16 cellular contexts compared by ENCODE assay signal in genomic region chr18:12254820-12255511, GRCh38. TPM values are rescaled to one million over a fixed set of nuclear protein-coding genes. Genes with fewer than 3 reads are reported as not detected.
DNase-seq lines count a peak whose midpoint lies in the region; ATAC-seq, FAIRE-seq and TF ChIP-seq lines count a peak whose summit lies in the region.
"Had no signal": no experiment of that assay in that cellular context is flagged by ENCODE, and none has a peak within 500 bp of the region (broad histone marks: within the 10 kb centered on the region; RNA-seq: fewer than 3 reads in every experiment).

No MANE protein-coding gene starts in this region.

- TF ChIP-seq POLR2A in H1 (IDR thresholded peaks at IDR 0.05; ENCODE audit: control extremely low read depth in 1 of 2, low read depth in 2 of 2, low read length in 2 of 2) (no peak), spleen (IDR thresholded peaks at IDR 0.05) (no peak)

- H3K4ac ChIP-seq in H1 (replicated peaks; ENCODE audit: insufficient read length, low read depth, low read length) (no peak overlapping the region), mesendoderm (ENCODE audit: low read depth, low read length) (no peak overlapping the region)

- no peak for FAIRE-seq in H1 (lab: Jason Lieb, UNC)

- no peak for ATAC-seq in GM19351 (IDR thresholded peaks at IDR 0.05; ENCODE audit: unreplicated experiment)
- ATAC-seq: natural killer cell had no signal

- H3K23me2 ChIP-seq in H1 (ENCODE audit: low read depth, low read length) = peaks cover 18% of the 10 kb centered on the region; the same call in 1 of the 2 replicates

- H3K4me1 ChIP-seq in HUES64 (ENCODE audit: insufficient read depth, low read length) (peaks cover 14% of the 10 kb centered on the region), H1 (replicated peaks in 1 of 4; ENCODE audit: control insufficient read depth in 3 of 4, insufficient read depth in 4 of 4, low read length in 3 of 4) (peaks cover 2 to 11% (median 6%) of the 10 kb centered on the region in 4 experiments), mesendoderm (ENCODE audit: control insufficient read depth, low read depth, low read length) (peaks cover 4% of the 10 kb centered on the region), spleen (peaks cover 9 to 38% (median 29%) of the 10 kb centered on the region in 6 donors)

- H3K9ac ChIP-seq in HUES64 (ENCODE audit: low read depth, low read length) = no peak overlapping the region; the same call in 1 of the 2 replicates
- H3K9ac ChIP-seq in H1 (replicated peaks in 1 of 4; ENCODE audit: extremely low read depth in 1 of 4, low read depth in 3 of 4, low read length in 3 of 4) = no peak overlapping the region
- no peak overlapping the region for H3K9ac ChIP-seq in mesendoderm (ENCODE audit: low read length)

- H3K4me3 ChIP-seq in HUES64 (ENCODE audit: low read length) (peak overlapping the region; percentile 56), H1 (ENCODE audit: extremely low read depth in 1 of 4, insufficient read depth in 2 of 4, low read depth in 3 of 4, low read length in 4 of 4) (peak overlapping the region; percentile 39 to 67 (median 46)), mesendoderm (ENCODE audit: low read length) (no peak overlapping the region), spleen (no peak overlapping the region)
- H3K4me3 ChIP-seq: lung had no signal

- H3K18ac ChIP-seq in H1 (ENCODE audit: extremely low read depth, low read length) (no peak overlapping the region), mesendoderm (ENCODE audit: low read length) (no peak overlapping the region)

- no peaks in the 10 kb centered on the region for H3K36me3 ChIP-seq in HUES64 (ENCODE audit: insufficient read depth, low read length)
- no peaks in the 10 kb centered on the region for H3K36me3 ChIP-seq in H1 (ENCODE audit: control insufficient read depth in 2 of 4, insufficient read depth in 4 of 4, low read length in 3 of 4)
- H3K36me3 ChIP-seq in mesendoderm (ENCODE audit: control insufficient read depth, insufficient read depth, low read length) = no peaks in the 10 kb centered on the region
- no peaks in the 10 kb centered on the region for H3K36me3 ChIP-seq in spleen

- CTCF ChIA-PET in H1 (lab: Charles Lee; ENCODE audit: partially characterized antibody) = interaction anchor here (0.6 to 4.1 kb wide), 8 partner anchors 9 to 285 kb away, joined by 3 to 14 read pairs (median 4); no protein-coding TSS in a partner anchor

- H3K14ac ChIP-seq in H1 (ENCODE audit: insufficient read length) = no peak overlapping the region

- H2BK15ac ChIP-seq in H1 (ENCODE audit: low read length) (no peak overlapping the region), mesendoderm (replicated peaks; ENCODE audit: low read depth) (no peak overlapping the region)

- no peaks in the 10 kb centered on the region for H3K79me1 ChIP-seq in H1 (ENCODE audit: low read depth, low read length)
- H3K79me1 ChIP-seq in mesendoderm (ENCODE audit: low read length) = no peaks in the 10 kb centered on the region

- H4K5ac ChIP-seq in H1 (ENCODE audit: insufficient read length, low read depth, low read length) = no peak overlapping the region
- H4K5ac ChIP-seq in mesendoderm (ENCODE audit: low read length) = no peak overlapping the region

- H2AFZ ChIP-seq in H1 (ENCODE audit: low read length) = no peak overlapping the region; the same call in 1 of the 2 replicates

- 44% methylated on average over 38 of the region's 38 CpGs for WGBS in HUES64
- 41% methylated on average over 38 of the region's 38 CpGs; no CpG with 5 or more reads in 1 of the 2 experiments for WGBS in H1 (ENCODE audit: extremely low coverage in 1 of 2, insufficient coverage in 1 of 2, insufficient read length in 1 of 2, insufficient replicate concordance in 2 of 2, low coverage in 1 of 2, low lambda C conversion rate in 2 of 2, missing lambda C conversion rate in 1 of 2), 2 experiments
- no CpG with 5 or more reads among the region's 38 CpGs for WGBS in mesendoderm (ENCODE audit: extremely low coverage, insufficient coverage, low lambda C conversion rate)
- WGBS in spleen, 5 donors = 57 to 75% (median 69%) methylated on average over 27 to 38 of the region's 38 CpGs

- TF ChIP-seq RAD21 in H1 (IDR thresholded peaks at IDR 0.05 in 1 of 2, conservative IDR thresholded peaks at IDR 0.05 in 1 of 2; ENCODE audit: low read depth in 2 of 2, low read length in 2 of 2) = no peak

- H4K91ac ChIP-seq in H1 (replicated peaks; ENCODE audit: insufficient read length, low read length) = no peak overlapping the region

- peaks cover 1 to 2% of the 10 kb centered on the region in 2 experiments for H4K20me1 ChIP-seq in H1 (replicated peaks in 1 of 2; ENCODE audit: control insufficient read depth in 1 of 2, insufficient read depth in 2 of 2, low read length in 2 of 2)

- H2AK5ac ChIP-seq in H1 (ENCODE audit: low read depth, low read length) (no peak overlapping the region), mesendoderm (ENCODE audit: low read length) (no peak overlapping the region)

- H3K4me2 ChIP-seq in H1 (ENCODE audit: insufficient read depth in 1 of 2, low read depth in 2 of 2, low read length in 2 of 2) (peak overlapping the region; percentile 71 to 99), mesendoderm (ENCODE audit: low read length) (peak overlapping the region; percentile 65)

- H3K56ac ChIP-seq in H1 (replicated peaks; ENCODE audit: insufficient read length, low read depth, low read length) = no peak overlapping the region
- H3K56ac ChIP-seq in mesendoderm (ENCODE audit: low read length) = no peak overlapping the region

- H3K27ac ChIP-seq in HUES64 (ENCODE audit: low read depth, low read length) (no peak overlapping the region), H1 (ENCODE audit: low read depth, low read length) (no peak overlapping the region), mesendoderm (ENCODE audit: low read depth, low read length) (no peak overlapping the region), spleen (no peak overlapping the region)

- no peak overlapping the region for H3K23ac ChIP-seq in H1 (ENCODE audit: insufficient read length)
- no peak overlapping the region for H3K23ac ChIP-seq in mesendoderm (ENCODE audit: low read length)

- H3K9me3 ChIP-seq in HUES64 (ENCODE audit: insufficient read depth, low read depth, low read length) (no peaks in the 10 kb centered on the region), H1 (ENCODE audit: insufficient read depth in 2 of 2, low read depth in 1 of 2, low read length in 1 of 2) (no peaks in the 10 kb centered on the region), spleen (no peaks in the 10 kb centered on the region)

- H2BK5ac ChIP-seq in H1 (ENCODE audit: low read depth, low read length) (no peak overlapping the region), mesendoderm (ENCODE audit: low read length) (no peak overlapping the region)

- H4K8ac ChIP-seq in H1 (ENCODE audit: extremely low read depth, insufficient read depth, low read length) (no peak overlapping the region), mesendoderm (ENCODE audit: low read depth, low read length) (no peak overlapping the region)

- TF ChIP-seq EP300 in H1 (IDR thresholded peaks at IDR 0.05; ENCODE audit: borderline replicate concordance in 1 of 2, low read depth in 2 of 2, low read length in 2 of 2) = no peak

- POLR2A ChIA-PET in H1 (lab: Charles Lee; ENCODE audit: partially characterized antibody) = interaction anchor here (1.0 kb wide), 1 partner anchor 122 kb away, joined by 3 read pairs; the partner anchor contains the start of gene AFG3L2

- TF ChIP-seq CTCF in H1 (IDR thresholded peaks at IDR 0.05; ENCODE audit: control extremely low read depth in 1 of 3, insufficient read depth in 1 of 3, low read depth in 1 of 3, low read length in 3 of 3) (no peak), spleen (IDR thresholded peaks at IDR 0.05 in 8 of 11, conservative IDR thresholded peaks at IDR 0.05 in 3 of 11) (no peak)

- DNase-seq in H1 (ENCODE audit: low read depth in 1 of 2, low spot score in 2 of 2) (peak in 1 of 2 experiments; percentile 63), mesendoderm (peak; percentile 20), spleen (peak; percentile 63), NOMO-1 treated with DMSO at 0.1 percent for 48 hours (lab: John Stamatoyannopoulos, UW; ENCODE audit: unreplicated experiment) (no peak), COLO668 (lab: John Stamatoyannopoulos, UW; ENCODE audit: unreplicated experiment) (no peak)
- DNase-seq: activated CD4-positive, CD25-positive, alpha-beta regulatory T cell treated with anti-CD3 and anti-CD28 coated beads, Interleukin-2, amount 50 U/mL, for 72 hours; AML-193; natural killer cell; NCI-H1930; stimulated activated CD4-positive, alpha-beta T cell treated with anti-CD3 and anti-CD28 coated beads, Interleukin-1b, Interleukin-23, amount 100 ng/mL, for 48 hours had no signal

- H2BK12ac ChIP-seq in H1 (ENCODE audit: low read depth, low read length) = 0 out of 2 replicates have a peak overlapping the region, but pooled peaks have one; percentile 88

- intact Hi-C loops in spleen (cut with DNase I; ENCODE audit: low total_unique reads) = no loop called here

- H2BK120ac ChIP-seq in H1 (replicated peaks; ENCODE audit: low read depth, low read length) (no peak overlapping the region), mesendoderm (ENCODE audit: low read depth, low read length) (no peak overlapping the region)

- H2BK20ac ChIP-seq in H1 (ENCODE audit: low read length) = no peak overlapping the region

- H3K79me2 ChIP-seq in H1 (ENCODE audit: control insufficient read depth in 1 of 2, insufficient read depth in 2 of 2, low read length in 2 of 2) = no peaks in the 10 kb centered on the region
- no peaks in the 10 kb centered on the region for H3K79me2 ChIP-seq in mesendoderm (ENCODE audit: control insufficient read depth, insufficient read depth, low read length)

- H3K27me3 ChIP-seq in HUES64 (ENCODE audit: insufficient read depth, low read length) (peaks cover 74% of the 10 kb centered on the region), H1 (replicated peaks in 1 of 4; ENCODE audit: control insufficient read depth in 3 of 4, extremely low read depth in 1 of 4, insufficient read depth in 3 of 4, low read length in 3 of 4) (peaks cover 38 to 63% (median 55%) of the 10 kb centered on the region in 4 experiments), mesendoderm (ENCODE audit: insufficient read depth, low read length, poor library complexity) (peaks cover 11% of the 10 kb centered on the region), spleen (replicated peaks in 1 of 7) (peaks cover 0 to 87% (median 35%) of the 10 kb centered on the region in 7 donors)

RNA-seq across cellular contexts. Expression of gene CIDEA, which starts 0.8 kb away (rescaled TPM):
- not detected for polyA plus RNA-seq in HUES64 (2013, experiment 1 of 2)
- not detected for polyA plus RNA-seq in HUES64 (2013, experiment 2 of 2)
- not detected in 2 replicates for total RNA-seq in H1 (2021; fragmentation: NEBNext Ultra II Directional; extraction: Animal tissue kit (Norgen Biotek cat#: 25700))
- 0.06 TPM in 1 of 2 replicates, not detected in the other for polyA plus RNA-seq in H1 (2011; rRNA removed)
- not detected for polyA plus RNA-seq in H1 (2011; cell fraction: cytosol; rRNA removed)
- 0.09 TPM for polyA plus RNA-seq in H1 (2011; cell fraction: nucleus; rRNA removed)
- polyA plus RNA-seq in H1 (2012, experiment 1 of 2) = not detected in 4 replicates
- polyA plus RNA-seq in H1 (2012, experiment 2 of 2) = not detected
- 0.12 TPM for polyA plus RNA-seq in H1 (2013, experiment 1 of 2)
- polyA plus RNA-seq in H1 (2013, experiment 2 of 2) = 0.15 TPM
- not detected in 2 replicates for polyA minus RNA-seq in H1 (2011; rRNA and poly(A)+ RNA removed)
- polyA minus RNA-seq in H1 (2011; cell fraction: cytosol; rRNA and poly(A)+ RNA removed) = not detected
- polyA minus RNA-seq in H1 (2011; cell fraction: nucleus; rRNA and poly(A)+ RNA removed) = not detected
- 0.46 TPM for polyA plus RNA-seq in mesendoderm (2013, experiment 1 of 2)
- polyA plus RNA-seq in mesendoderm (2013, experiment 2 of 2) = 0.42 TPM
- total RNA-seq in spleen = not detected
- not detected for polyA plus RNA-seq in spleen
- total RNA-seq: fibroblast of villous mesenchyme, G401, natural killer cell, SK-MEL-5 had no signal
- polyA plus RNA-seq: lung had no signal

RNA-seq across cellular contexts. Expression of gene TUBB6, which starts 53.1 kb away (rescaled TPM):
- 80.1 TPM for polyA plus RNA-seq in HUES64 (2013, experiment 1 of 2)
- 84.3 TPM for polyA plus RNA-seq in HUES64 (2013, experiment 2 of 2)
- 126 and 128 TPM in 2 replicates for total RNA-seq in H1 (2021; fragmentation: NEBNext Ultra II Directional; extraction: Animal tissue kit (Norgen Biotek cat#: 25700))
- 223 and 288 TPM in 2 replicates for polyA plus RNA-seq in H1 (2011; rRNA removed)
- polyA plus RNA-seq in H1 (2011; cell fraction: cytosol; rRNA removed) = 206 TPM
- 196 TPM for polyA plus RNA-seq in H1 (2011; cell fraction: nucleus; rRNA removed)
- polyA plus RNA-seq in H1 (2012, experiment 1 of 2) = 96.3 to 131 TPM (median 121 TPM) in 4 replicates
- polyA plus RNA-seq in H1 (2012, experiment 2 of 2) = 81.1 TPM
- 88.3 TPM for polyA plus RNA-seq in H1 (2013, experiment 1 of 2)
- 92.6 TPM for polyA plus RNA-seq in H1 (2013, experiment 2 of 2)
- 69.6 and 75.5 TPM in 2 replicates for polyA minus RNA-seq in H1 (2011; rRNA and poly(A)+ RNA removed)
- polyA minus RNA-seq in H1 (2011; cell fraction: cytosol; rRNA and poly(A)+ RNA removed) = 91.3 TPM
- 58.7 TPM for polyA minus RNA-seq in H1 (2011; cell fraction: nucleus; rRNA and poly(A)+ RNA removed)
- polyA plus RNA-seq in mesendoderm (2013, experiment 1 of 2) = 142 TPM
- polyA plus RNA-seq in mesendoderm (2013, experiment 2 of 2) = 147 TPM
- total RNA-seq in spleen = 10 to 100 TPM; 29.9 to 65.6 (median 51.4) TPM
- 10 to 100 TPM; 29.0 to 43.4 (median 35.5) TPM for polyA plus RNA-seq in spleen

Comparison
In these comparisons a context has a peak if more than half of its experiments do, and no peak if none do; other contexts are left out.
1. H3K4me3 ChIP-seq: peak in HUES64 (single experiment) and H1 (4 of 4); none in mesendoderm (single experiment) and spleen (0 of 8).
2. DNase-seq: peak in mesendoderm (single experiment) and spleen (single experiment); none in NOMO-1 treated with DMSO at 0.1 percent for 48 hours (single experiment) and COLO668 (single experiment).